ENCODE assay signal across 23 cellular contexts in the genomic region with DNA sequence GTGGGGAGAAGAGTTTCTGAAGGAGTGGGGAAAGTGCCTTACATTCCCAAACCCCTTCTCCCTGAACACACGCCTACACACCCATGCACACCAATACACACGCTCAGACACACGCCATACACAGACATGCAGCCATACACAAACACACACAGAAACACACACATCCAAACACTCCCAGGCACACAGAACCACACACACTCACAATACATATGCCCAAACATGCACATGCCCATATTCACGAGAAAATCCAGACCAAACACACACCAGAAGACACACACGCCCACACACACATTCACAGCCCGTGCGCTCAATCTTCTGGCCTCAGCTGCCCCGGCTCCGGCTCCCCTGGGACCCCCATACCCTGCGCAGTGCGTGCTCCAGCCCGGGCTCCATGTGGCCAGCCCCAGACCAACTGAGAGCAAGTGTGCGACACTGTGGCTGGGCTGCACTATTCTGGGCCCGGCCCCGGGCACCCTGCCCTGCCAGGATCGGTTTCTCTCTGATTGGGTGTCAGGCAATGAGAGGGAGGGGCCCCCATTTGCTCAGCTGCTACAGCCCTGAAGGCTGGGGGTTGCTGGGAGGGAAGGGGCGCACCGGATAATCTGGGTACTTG. TPM values are rescaled to one million over a fixed set of nuclear protein-coding genes. Genes with fewer than 3 reads are reported as not detected.
DNase-seq lines count a peak whose midpoint lies in the region; ATAC-seq and TF ChIP-seq lines count a peak whose summit lies in the region.
"Had no signal": no experiment of that assay in that cellular context is flagged by ENCODE, and none has a peak within 500 bp of the region (broad histone marks: within the 10 kb centered on the region; RNA-seq: fewer than 3 reads in every experiment).

A gene (minus strand): TSS at position 426 of the 613 bp plus-strand sequence.

- H3K4me1 ChIP-seq in heart left ventricle, result peaks cover 0 to 32% (median 6%) of the 10 kb centered on the region in 12 donors

- no peaks in the 10 kb centered on the region for H3K36me3 Mint-ChIP-seq in T-cell
- H3K36me3 Mint-ChIP-seq: activated naive CD4-positive, alpha-beta T cell treated with anti-CD3 and anti-CD28 coated beads, Interleukin-2, amount 50 U/mL, for 72 hours; brain; CD4-positive, alpha-beta memory T cell; memory B cell had no signal

- H3K9me3 Mint-ChIP-seq in stimulated activated naive CD8-positive, alpha-beta T cell treated with anti-CD3 and anti-CD28 coated beads, Interleukin-15, amount 100 ng/mL, for 72 hours, result no peaks in the 10 kb centered on the region
- no peaks in the 10 kb centered on the region for H3K9me3 Mint-ChIP-seq in T-cell
- H3K9me3 Mint-ChIP-seq: activated CD4-positive, alpha-beta memory T cell treated with anti-CD3 and anti-CD28 coated beads, Interleukin-2, amount 10 ng/mL, durations not matched to agents 7 days and 5 days; activated naive CD4-positive, alpha-beta T cell treated with anti-CD3 and anti-CD28 coated beads, Interleukin-2, amount 50 U/mL, for 72 hours; activated T-cell treated with anti-CD3 and anti-CD28 coated beads, Interleukin-2, amount 50 U/mL, for 4 hours; brain; H9; memory B cell had no signal

- intact Hi-C loops in heart left ventricle (cut with DNase I) (loop anchor here in 1 of 10 donors (5.0 kb wide), 1 partner anchor 84 kb away; no protein-coding TSS in a partner anchor), sciatic nerve (cut with DNase I) (no loop called here)

- H3K4me3 ChIP-seq in heart left ventricle, result no peak within 1 kb of the TSS

- no peak for TF ChIP-seq POLR2A in heart left ventricle (IDR thresholded peaks at IDR 0.05)

- no peaks in the 10 kb centered on the region for H3K36me3 ChIP-seq in heart left ventricle
- H3K36me3 ChIP-seq: WERI-Rb-1 had no signal

- DNase-seq in stimulated activated naive CD8-positive, alpha-beta T cell treated with anti-CD3 and anti-CD28 coated beads, Interleukin-15, amount 100 ng/mL, for 72 hours, result no peak
- no peak for DNase-seq in stimulated activated naive CD8-positive, alpha-beta T cell treated with anti-CD3 and anti-CD28 coated beads, Interleukin-15, Interleukin-2, amounts not matched to agents 100 U/mL and 50 U/mL, for 24 hours
- DNase-seq in heart left ventricle, result peak in 3 of 5 donors; percentile 18 to 68 (median 50)
- DNase-seq in sciatic nerve (ENCODE audit: low spot score), result peak; percentile 58
- no peak for DNase-seq in NCI-H510A (lab: John Stamatoyannopoulos, UW)
- DNase-seq in T-cell, result no peak
- no peak for DNase-seq in activated CD4-positive, alpha-beta T cell treated with anti-CD3 and anti-CD28 coated beads for 4 hours
- DNase-seq: ACHN; activated CD4-positive, alpha-beta memory T cell treated with anti-CD3 and anti-CD28 coated beads, Interleukin-2, amount 10 ng/mL, durations not matched to agents 7 days and 5 days; activated T-cell treated with anti-CD3 and anti-CD28 coated beads, Interleukin-2, amount 50 U/mL, for 4 hours; CD4-positive, alpha-beta memory T cell; DMS79; H9; NCI-H146; SHP77; stimulated activated CD4-positive, alpha-beta T cell treated with anti-CD3 and anti-CD28 coated beads, Interleukin-4, amount 100 ng/mL, for 24 hours; T-helper 17 cell; WERI-Rb-1 had no signal

- peak; percentile 31 for ATAC-seq in stimulated activated naive CD8-positive, alpha-beta T cell treated with anti-CD3 and anti-CD28 coated beads, Interleukin-15, amount 100 ng/mL, for 72 hours
- no peak for ATAC-seq in stimulated activated naive CD8-positive, alpha-beta T cell treated with anti-CD3 and anti-CD28 coated beads, Interleukin-15, Interleukin-2, amounts not matched to agents 100 U/mL and 50 U/mL, for 24 hours
- ATAC-seq in heart left ventricle (peak in 3 of 4 donors; percentile 30 to 59 (median 34)), sciatic nerve (peak; percentile 64), GM19324 (IDR thresholded peaks at IDR 0.05; ENCODE audit: low FRiP score, unreplicated experiment) (no peak), T-cell (replicated peaks in 1 of 4) (no peak)
- ATAC-seq: activated naive CD4-positive, alpha-beta T cell treated with anti-CD3 and anti-CD28 coated beads, Interleukin-2, amount 50 U/mL, for 72 hours; activated T-cell treated with anti-CD3 and anti-CD28 coated beads, Interleukin-2, amount 50 U/mL, for 4 hours; T-helper 17 cell had no signal

- H3K4me1 Mint-ChIP-seq in stimulated activated naive CD8-positive, alpha-beta T cell treated with anti-CD3 and anti-CD28 coated beads, Interleukin-15, amount 100 ng/mL, for 72 hours, result no peaks in the 10 kb centered on the region
- no peaks in the 10 kb centered on the region for H3K4me1 Mint-ChIP-seq in T-cell
- H3K4me1 Mint-ChIP-seq: activated CD4-positive, alpha-beta memory T cell treated with anti-CD3 and anti-CD28 coated beads, Interleukin-2, amount 10 ng/mL, durations not matched to agents 7 days and 5 days; CD4-positive, alpha-beta memory T cell had no signal

- H3K4me3 Mint-ChIP-seq in stimulated activated naive CD8-positive, alpha-beta T cell treated with anti-CD3 and anti-CD28 coated beads, Interleukin-15, amount 100 ng/mL, for 72 hours, result no peak within 1 kb of the TSS
- H3K4me3 Mint-ChIP-seq in T-cell, result no peak within 1 kb of the TSS
- H3K4me3 Mint-ChIP-seq: activated CD4-positive, alpha-beta memory T cell treated with anti-CD3 and anti-CD28 coated beads, Interleukin-2, amount 10 ng/mL, durations not matched to agents 7 days and 5 days; activated T-cell treated with anti-CD3 and anti-CD28 coated beads, Interleukin-2, amount 50 U/mL, for 4 hours; CD4-positive, alpha-beta memory T cell; H9; memory B cell; T-helper 17 cell had no signal

- H3K27ac Mint-ChIP-seq in stimulated activated naive CD8-positive, alpha-beta T cell treated with anti-CD3 and anti-CD28 coated beads, Interleukin-15, amount 100 ng/mL, for 72 hours, result no peak within 1 kb of the TSS
- H3K27ac Mint-ChIP-seq in T-cell, result no peak within 1 kb of the TSS
- H3K27ac Mint-ChIP-seq: activated CD4-positive, alpha-beta memory T cell treated with anti-CD3 and anti-CD28 coated beads, Interleukin-2, amount 10 ng/mL, durations not matched to agents 7 days and 5 days; activated naive CD4-positive, alpha-beta T cell treated with anti-CD3 and anti-CD28 coated beads, Interleukin-2, amount 50 U/mL, for 72 hours; memory B cell; T-helper 17 cell had no signal

- POLR2A ChIA-PET in T-cell (lab: Charles Lee), result no interaction called here

- H3K27ac ChIP-seq in heart left ventricle, result peak within 1 kb of the TSS; percentile 17 to 90 (median 68)
- H3K27ac ChIP-seq: WERI-Rb-1 had no signal

- H3K27me3 ChIP-seq in heart left ventricle, result peaks cover 0 to 38% (median 0%) of the 10 kb centered on the region in 9 donors

- WGBS in heart left ventricle, 4 donors, result 60 to 75% (median 71%) methylated on average over 12 to 18 of the region's 18 CpGs

- H3K27me3 Mint-ChIP-seq in stimulated activated naive CD8-positive, alpha-beta T cell treated with anti-CD3 and anti-CD28 coated beads, Interleukin-15, amount 100 ng/mL, for 72 hours, result peaks cover 65% of the 10 kb centered on the region
- peaks cover 37 to 47% of the 10 kb centered on the region in 2 donors for H3K27me3 Mint-ChIP-seq in T-cell

- H3K9me3 ChIP-seq in heart left ventricle, result no peaks in the 10 kb centered on the region

- TF ChIP-seq CTCF in heart left ventricle (IDR thresholded peaks at IDR 0.05), result no peak

- CTCF ChIA-PET in T-cell (lab: Charles Lee), result no interaction called here

RNA-seq across cellular contexts. Expression of the gene that starts here (rescaled TPM):
- total RNA-seq in heart left ventricle, result not detected
- under 1 TPM in 1 of 2 donors, not detected in 1; 0.06 TPM for polyA plus RNA-seq in heart left ventricle
- 0.49 TPM for total RNA-seq in sciatic nerve
- not detected for total RNA-seq in T-cell
- total RNA-seq: activated CD4-positive, alpha-beta memory T cell treated with anti-CD3 and anti-CD28 coated beads, Interleukin-2, amount 10 ng/mL, durations not matched to agents 7 days and 5 days; activated naive CD4-positive, alpha-beta T cell treated with anti-CD3 and anti-CD28 coated beads, Interleukin-2, amount 50 U/mL, for 72 hours; activated T-cell treated with anti-CD3 and anti-CD28 coated beads, Interleukin-2, amount 50 U/mL, for 4 hours; CD4-positive, alpha-beta memory T cell; dermis microvascular lymphatic vessel endothelial cell; H9; T-helper 17 cell had no signal
- polyA plus RNA-seq: CD4-positive, alpha-beta memory T cell had no signal

Comparison
In these comparisons a context has a peak if more than half of its experiments do, and no peak if none do; other contexts are left out.
1. Peak in DNase-seq, ATAC-seq and H3K27ac ChIP-seq in heart left ventricle; RNA of the gene not detected or under 1 TPM.
2. Peak in DNase-seq and ATAC-seq in sciatic nerve; RNA of the gene not detected or under 1 TPM.